In genomic region chr9:87792831-87793288, GRCh38 we compare ENCODE assay signal across 9 cellular contexts.
DNase-seq lines count a peak whose midpoint lies in the region; ATAC-seq, FAIRE-seq and TF ChIP-seq lines count a peak whose summit lies in the region.
"Had no signal": no experiment of that assay in that cellular context is flagged by ENCODE, and none has a peak within 500 bp of the region (broad histone marks: within the 10 kb centered on the region; RNA-seq: fewer than 3 reads in every experiment).

No MANE protein-coding gene starts in this region.

- peak; percentile 98 for ATAC-seq in HG03432 (IDR thresholded peaks at IDR 0.05; ENCODE audit: unreplicated experiment)
- ATAC-seq in T-helper 17 cell: peak; percentile 77
- ATAC-seq in natural killer cell treated with Interleukin-12 subunit alpha and Interleukin-12 subunit beta and Interleukin-15 and Interleukin-18, amount 100 ng/mL, for 72 hours: peak; percentile 96 to 98

- H3K4me1 ChIP-seq in endothelial cell of umbilical vein (ENCODE audit: control insufficient read depth, extremely low read depth, insufficient read depth, low read length) (peaks cover 4% of the 10 kb centered on the region), neural progenitor cell (peaks cover 10% of the 10 kb centered on the region)

- FAIRE-seq in GM19239 (lab: Jason Lieb, UNC) (no peak), endothelial cell of umbilical vein (lab: Jason Lieb, UNC) (peak; percentile 76)
- FAIRE-seq: endometrium had no signal

- no peaks in the 10 kb centered on the region for H3K27me3 ChIP-seq in endothelial cell of umbilical vein (ENCODE audit: control insufficient read depth in 2 of 2, insufficient read depth in 2 of 2, low read length in 2 of 2)
- H3K27me3 ChIP-seq in neural progenitor cell: no peaks in the 10 kb centered on the region

- H3K27ac ChIP-seq in endothelial cell of umbilical vein (ENCODE audit: insufficient read depth, low read depth, low read length) (no peak overlapping the region), neural progenitor cell (no peak overlapping the region)

- CTCF ChIA-PET in endothelial cell of umbilical vein (lab: Charles Lee): interaction anchor here (0.8 to 1.9 kb wide), 5 partner anchors 12 to 456 kb away, joined by 3 to 10 read pairs (median 3); partner anchors contain the start of gene CTSL

- H3K27ac Mint-ChIP-seq in T-helper 17 cell (no peak overlapping the region), neural progenitor cell (no peak overlapping the region)
- H3K27ac Mint-ChIP-seq in natural killer cell treated with Interleukin-12 subunit alpha and Interleukin-12 subunit beta and Interleukin-15 and Interleukin-18, amount 100 ng/mL, for 72 hours: peak overlapping the region; percentile 84 to 85

- H3K79me2 ChIP-seq in endothelial cell of umbilical vein (ENCODE audit: control insufficient read depth, insufficient read depth, low read length): no peaks in the 10 kb centered on the region
- H3K79me2 ChIP-seq in neural progenitor cell (ENCODE audit: low read depth): no peaks in the 10 kb centered on the region

- peak; percentile 80 for DNase-seq in AG08395 (ENCODE audit: low spot score)
- peak; percentile 28 for DNase-seq in GM19239 (ENCODE audit: insufficient read length, low spot score)
- no peak for DNase-seq in T-helper 17 cell
- peak; percentile 56 for DNase-seq in endothelial cell of umbilical vein (ENCODE audit: low read depth, low spot score)
- peak; percentile 73 for DNase-seq in natural killer cell treated with Interleukin-12 subunit alpha and Interleukin-12 subunit beta and Interleukin-15 and Interleukin-18, amount 100 ng/mL, for 72 hours (ENCODE audit: low spot score)
- no peak for DNase-seq in NCI-H1417 treated with DMSO at 0.1 percent for 48 hours (lab: John Stamatoyannopoulos, UW)
- DNase-seq in neural progenitor cell (ENCODE audit: low spot score): no peak

- peaks cover 8% of the 10 kb centered on the region for H3K4me1 Mint-ChIP-seq in T-helper 17 cell
- peaks cover 19 to 26% of the 10 kb centered on the region in 2 donors for H3K4me1 Mint-ChIP-seq in natural killer cell treated with Interleukin-12 subunit alpha and Interleukin-12 subunit beta and Interleukin-15 and Interleukin-18, amount 100 ng/mL, for 72 hours (ENCODE audit: low read depth in 2 of 2)
- H3K4me1 Mint-ChIP-seq in neural progenitor cell: peaks cover 19% of the 10 kb centered on the region

- no peak overlapping the region for H3K4me3 ChIP-seq in endothelial cell of umbilical vein (replicated peaks in 1 of 3; ENCODE audit: insufficient read depth in 1 of 3, low read depth in 1 of 3, low read length in 3 of 3)
- no peak overlapping the region for H3K4me3 ChIP-seq in neural progenitor cell

- no TSS peak for BruUV-seq in endothelial cell of umbilical vein (replicated peaks; lab: Mats Ljungman, UMichigan)

- H3K4me2 ChIP-seq in endothelial cell of umbilical vein (ENCODE audit: insufficient read depth, low read length) (peak overlapping the region; percentile 40), neural progenitor cell (no peak overlapping the region)

- intact Hi-C loops in endothelial cell of umbilical vein (cut with micrococcal nuclease): no loop called here

- H3K27me3 Mint-ChIP-seq in T-helper 17 cell (peaks cover 2% of the 10 kb centered on the region), neural progenitor cell (ENCODE audit: insufficient read depth, low read depth) (peaks cover 10% of the 10 kb centered on the region)
- peaks cover 0 to 20% of the 10 kb centered on the region in 2 donors for H3K27me3 Mint-ChIP-seq in natural killer cell treated with Interleukin-12 subunit alpha and Interleukin-12 subunit beta and Interleukin-15 and Interleukin-18, amount 100 ng/mL, for 72 hours

- H2AFZ ChIP-seq in endothelial cell of umbilical vein (ENCODE audit: low read depth, low read length): peak overlapping the region; percentile 77
- no peak overlapping the region for H2AFZ ChIP-seq in neural progenitor cell (replicated peaks)

- no peaks in the 10 kb centered on the region for H3K9me1 ChIP-seq in endothelial cell of umbilical vein (replicated peaks; ENCODE audit: control insufficient read depth, extremely low read depth, insufficient read depth, low read length)

- peak in 1 of 2 donors; percentile 7 for TF ChIP-seq CTCF in endothelial cell of umbilical vein (IDR thresholded peaks at IDR 0.05; ENCODE audit: extremely low read depth in 1 of 2, insufficient read depth in 1 of 2, low read depth in 1 of 2, low read length in 2 of 2)
- no peak for TF ChIP-seq CTCF in neural progenitor cell (IDR thresholded peaks at IDR 0.05)

- POLR2A ChIA-PET in endothelial cell of umbilical vein (lab: Charles Lee): no interaction called here

- peaks cover 2% of the 10 kb centered on the region for H3K36me3 Mint-ChIP-seq in T-helper 17 cell (ENCODE audit: low read depth)
- H3K36me3 Mint-ChIP-seq in natural killer cell treated with Interleukin-12 subunit alpha and Interleukin-12 subunit beta and Interleukin-15 and Interleukin-18, amount 100 ng/mL, for 72 hours: no peaks in the 10 kb centered on the region
- no peaks in the 10 kb centered on the region for H3K36me3 Mint-ChIP-seq in neural progenitor cell

- H3K36me3 ChIP-seq in endothelial cell of umbilical vein (ENCODE audit: control insufficient read depth in 2 of 2, extremely low read depth in 1 of 2, insufficient read depth in 2 of 2, low read length in 2 of 2): no peaks in the 10 kb centered on the region
- H3K36me3 ChIP-seq in neural progenitor cell: no peaks in the 10 kb centered on the region

- H3K9ac ChIP-seq in endothelial cell of umbilical vein (replicated peaks; ENCODE audit: extremely low read depth, insufficient read depth, low read length) (no peak overlapping the region), neural progenitor cell (no peak overlapping the region)

- H3K9me3 ChIP-seq in T-helper 17 cell (ENCODE audit: control insufficient read depth, low read length, poor library complexity, severe bottlenecking): no peaks in the 10 kb centered on the region
- no peaks in the 10 kb centered on the region for H3K9me3 ChIP-seq in endothelial cell of umbilical vein (replicated peaks; ENCODE audit: control insufficient read depth, insufficient read depth, low read length)
- no peaks in the 10 kb centered on the region for H3K9me3 ChIP-seq in neural progenitor cell (ENCODE audit: low read depth)

- H4K20me1 ChIP-seq in endothelial cell of umbilical vein (replicated peaks; ENCODE audit: control insufficient read depth, extremely low read depth, insufficient read depth, low read length) (no peaks in the 10 kb centered on the region), neural progenitor cell (ENCODE audit: low read depth) (no peaks in the 10 kb centered on the region)

- no peaks in the 10 kb centered on the region for H3F3A ChIP-seq in neural progenitor cell (ENCODE audit: low read depth)

- H3K9me3 Mint-ChIP-seq in natural killer cell treated with Interleukin-12 subunit alpha and Interleukin-12 subunit beta and Interleukin-15 and Interleukin-18, amount 100 ng/mL, for 72 hours: no peaks in the 10 kb centered on the region
- H3K9me3 Mint-ChIP-seq in neural progenitor cell: peaks cover 4% of the 10 kb centered on the region

- H3K4me3 Mint-ChIP-seq in T-helper 17 cell (no peak overlapping the region), neural progenitor cell (no peak overlapping the region)
- peak overlapping the region; percentile 69 for H3K4me3 Mint-ChIP-seq in natural killer cell treated with Interleukin-12 subunit alpha and Interleukin-12 subunit beta and Interleukin-15 and Interleukin-18, amount 100 ng/mL, for 72 hours

- TF ChIP-seq POLR2A in endothelial cell of umbilical vein (IDR thresholded peaks at IDR 0.05; ENCODE audit: low read depth, low read length): peak; percentile 17

- dilution Hi-C loops in endothelial cell of umbilical vein (cut with MboI; ENCODE audit: extremely low pct_ligation_motif_present, low sequenced_read_pairs): no loop called here

TF ChIP-seq in endothelial cell of umbilical vein, 7 proteins besides CTCF, POLR2A, EP300 and RAD21:
- peak; percentile 54 for TF ChIP-seq JUN (IDR thresholded peaks at IDR 0.05; ENCODE audit: borderline replicate concordance, insufficient read depth, insufficient read length, low read depth)
- TF ChIP-seq FOS (IDR thresholded peaks at IDR 0.05; ENCODE audit: borderline replicate concordance, insufficient read depth, low read length): peak; percentile 78
- TF ChIP-seq GATA2 (IDR thresholded peaks at IDR 0.05; ENCODE audit: insufficient read depth, insufficient read length, low read depth, low read length): no peak
- peak; percentile 5 for TF ChIP-seq MAX (IDR thresholded peaks at IDR 0.05; ENCODE audit: insufficient read depth, insufficient read length)
- peak; percentile 37 for TF ChIP-seq POLR2AphosphoS5 (IDR thresholded peaks at IDR 0.05; ENCODE audit: insufficient read depth, low read depth, low read length)
TF ChIP-seq in endothelial cell of umbilical vein: peak in this region for 4.

Comparison
In these comparisons a context has a peak if more than half of its experiments do, and no peak if none do; other contexts are left out.
1. DNase-seq: peak in AG08395 (single experiment), GM19239 (single experiment), endothelial cell of umbilical vein (single experiment) and natural killer cell treated with Interleukin-12 subunit alpha and Interleukin-12 subunit beta and Interleukin-15 and Interleukin-18, amount 100 ng/mL, for 72 hours (single experiment); none in T-helper 17 cell (0 of 3), NCI-H1417 treated with DMSO at 0.1 percent for 48 hours (single experiment) and neural progenitor cell (single experiment).
2. H3K27ac Mint-ChIP-seq: peak in natural killer cell treated with Interleukin-12 subunit alpha and Interleukin-12 subunit beta and Interleukin-15 and Interleukin-18, amount 100 ng/mL, for 72 hours (2 of 2); none in T-helper 17 cell (single experiment) and neural progenitor cell (single experiment).
3. Peak in every context shown above with its lines, with median percentiles within 50 percentile points of each other: ATAC-seq.